ENCODE assay signal across 27 cellular contexts in the genomic region with DNA sequence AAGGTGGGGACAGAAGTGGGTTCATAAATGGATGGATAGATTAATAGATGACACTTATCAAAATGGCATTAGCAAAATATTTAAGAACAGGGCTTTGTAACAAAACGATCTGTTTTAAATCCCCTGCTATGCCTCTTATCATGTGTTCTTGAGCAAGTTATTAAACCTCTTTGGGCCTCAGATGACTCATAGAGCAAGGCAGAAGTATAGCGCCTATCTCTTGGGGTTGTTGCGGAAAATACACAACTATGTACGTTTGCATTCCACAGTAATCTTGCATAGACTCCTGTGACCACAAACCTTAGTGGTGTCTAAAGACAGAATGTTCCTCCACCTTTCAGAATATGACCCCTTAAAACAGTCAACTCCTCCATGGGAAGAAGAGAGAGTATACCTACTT.
"Had no signal": no experiment of that assay in that cellular context is flagged by ENCODE, and none has a peak within 500 bp of the region (broad histone marks: within the 10 kb centered on the region; RNA-seq: fewer than 3 reads in every experiment).

No MANE protein-coding gene starts in this region.

- H3K4me1 ChIP-seq: body of pancreas, foreskin keratinocyte, heart right ventricle, left ventricle myocardium inferior, neural progenitor cell, right lobe of liver, vagina had no signal

- ATAC-seq: body of pancreas; foreskin keratinocyte; heart right ventricle; natural killer cell; right lobe of liver; stimulated activated naive CD8-positive, alpha-beta T cell treated with anti-CD3 and anti-CD28 coated beads, Interleukin-15, Interleukin-2, amounts not matched to agents 100 U/mL and 50 U/mL, for 24 hours; WTC11 had no signal

- DNase-seq: activated CD4-positive, alpha-beta memory T cell treated with anti-CD3 and anti-CD28 coated beads, Interleukin-2, amount 10 ng/mL, durations not matched to agents 7 days and 5 days; activated CD4-positive, alpha-beta T cell treated with anti-CD3 and anti-CD28 coated beads for 1 hour; activated CD4-positive, alpha-beta T cell treated with anti-CD3 and anti-CD28 coated beads, Interleukin-2, amount 10 ng/mL, durations not matched to agents 7 days and 5 days; activated CD8-positive, alpha-beta memory T cell treated with anti-CD3 and anti-CD28 coated beads, Interleukin-2, amount 50 U/mL, for 48 hours; activated gamma-delta T cell; activated naive CD4-positive, alpha-beta T cell treated with anti-CD3 and anti-CD28 coated beads, Interleukin-2, amount 50 U/mL, for 16 hours; activated T-cell treated with anti-CD3 and anti-CD28 coated beads, Interleukin-2, amount 50 U/mL, for 24 hours; anterior cingulate cortex; body of pancreas; foreskin keratinocyte; heart right ventricle; left ventricle myocardium inferior; mesendoderm; natural killer cell; posterior cingulate gyrus; right lobe of liver; stimulated activated CD4-positive, alpha-beta T cell treated with anti-CD3 and anti-CD28 coated beads, Interleukin-12 subunit alpha, Interleukin-12 subunit beta, amount 100 ng/mL, for 4 hours; stimulated activated CD4-positive, alpha-beta T cell treated with anti-CD3 and anti-CD28 coated beads, Interleukin-4, amount 100 ng/mL, for 1 hour; stimulated activated naive CD8-positive, alpha-beta T cell treated with anti-CD3 and anti-CD28 coated beads, Interleukin-15, Interleukin-2, amounts not matched to agents 100 U/mL and 50 U/mL, for 24 hours; T-helper 2 cell had no signal

- H3K36me3 Mint-ChIP-seq: natural killer cell, type B pancreatic cell, WTC11 had no signal

- H3K9ac ChIP-seq: neural progenitor cell had no signal

- H3K4me3 ChIP-seq: body of pancreas, heart right ventricle, left ventricle myocardium inferior, lung, neural progenitor cell, right lobe of liver, thoracic aorta, vagina had no signal

- H3K4me3 Mint-ChIP-seq: activated CD4-positive, alpha-beta memory T cell treated with anti-CD3 and anti-CD28 coated beads, Interleukin-2, amount 10 ng/mL, durations not matched to agents 7 days and 5 days; activated CD4-positive, alpha-beta T cell treated with anti-CD3 and anti-CD28 coated beads, Interleukin-2, amount 10 ng/mL, durations not matched to agents 7 days and 5 days; activated T-cell treated with anti-CD3 and anti-CD28 coated beads, Interleukin-2, amount 50 U/mL, for 24 hours; natural killer cell; neural progenitor cell; type B pancreatic cell; WTC11 had no signal

- H3K27ac ChIP-seq: body of pancreas, foreskin keratinocyte, heart right ventricle, left ventricle myocardium inferior, neural progenitor cell, right lobe of liver, thoracic aorta, vagina had no signal

- H3K9me3 Mint-ChIP-seq: activated CD4-positive, alpha-beta memory T cell treated with anti-CD3 and anti-CD28 coated beads, Interleukin-2, amount 10 ng/mL, durations not matched to agents 7 days and 5 days; activated CD4-positive, alpha-beta T cell treated with anti-CD3 and anti-CD28 coated beads, Interleukin-2, amount 10 ng/mL, durations not matched to agents 7 days and 5 days; activated T-cell treated with anti-CD3 and anti-CD28 coated beads, Interleukin-2, amount 50 U/mL, for 24 hours; natural killer cell; neural progenitor cell; type B pancreatic cell; WTC11 had no signal

- H3K27ac Mint-ChIP-seq: activated CD4-positive, alpha-beta memory T cell treated with anti-CD3 and anti-CD28 coated beads, Interleukin-2, amount 10 ng/mL, durations not matched to agents 7 days and 5 days; activated CD4-positive, alpha-beta T cell treated with anti-CD3 and anti-CD28 coated beads, Interleukin-2, amount 10 ng/mL, durations not matched to agents 7 days and 5 days; activated T-cell treated with anti-CD3 and anti-CD28 coated beads, Interleukin-2, amount 50 U/mL, for 24 hours; natural killer cell; neural progenitor cell; type B pancreatic cell; WTC11 had no signal

- H3K27me3 Mint-ChIP-seq: activated CD4-positive, alpha-beta memory T cell treated with anti-CD3 and anti-CD28 coated beads, Interleukin-2, amount 10 ng/mL, durations not matched to agents 7 days and 5 days; activated CD4-positive, alpha-beta T cell treated with anti-CD3 and anti-CD28 coated beads, Interleukin-2, amount 10 ng/mL, durations not matched to agents 7 days and 5 days; activated T-cell treated with anti-CD3 and anti-CD28 coated beads, Interleukin-2, amount 50 U/mL, for 24 hours had no signal

- H3K36me3 ChIP-seq: left ventricle myocardium inferior, neural progenitor cell, right lobe of liver, thoracic aorta had no signal

- FAIRE-seq: endothelial cell of umbilical vein had no signal

- H3K4me1 Mint-ChIP-seq: natural killer cell, neural progenitor cell had no signal

- H3K27me3 ChIP-seq: body of pancreas, foreskin keratinocyte, heart right ventricle, neural progenitor cell, right lobe of liver, vagina had no signal

- H3K4me2 ChIP-seq: neural progenitor cell had no signal

- H2AFZ ChIP-seq: neural progenitor cell had no signal

- H3K9me3 ChIP-seq: body of pancreas, heart right ventricle, left ventricle myocardium inferior, right lobe of liver, thoracic aorta, vagina had no signal
